1 cellular context compared by ENCODE assay signal in genomic region chr6:30555428-30556005, GRCh38.
TF ChIP-seq lines count a peak whose summit lies in the region.

No MANE protein-coding gene starts in this region.

TF ChIP-seq in H1, 55 proteins besides CTCF, POLR2A, EP300 and RAD21:
- no peak for TF ChIP-seq SIX5 (IDR thresholded peaks at IDR 0.05; ENCODE audit: low read depth, low read length)
- 0 out of 2 replicates have a peak, but pooled peaks have one; percentile 31 for TF ChIP-seq POLR2AphosphoS5 (IDR thresholded peaks at IDR 0.05; ENCODE audit: low read depth, low read length)
- TF ChIP-seq CHD7 (IDR thresholded peaks at IDR 0.05; ENCODE audit: insufficient replicate concordance, low read length), result no peak
- peak; percentile 64 for TF ChIP-seq ASH2L (IDR thresholded peaks at IDR 0.05; ENCODE audit: low read length)
- TF ChIP-seq SIN3A (conservative IDR thresholded peaks at IDR 0.05 in 1 of 2, IDR thresholded peaks at IDR 0.05 in 1 of 2; ENCODE audit: low read depth in 1 of 2, low read length in 2 of 2), result 0 out of 4 replicates have a peak, but pooled peaks of 1 of the 2 experiments have one; percentile 21
- TF ChIP-seq HDAC6 (IDR thresholded peaks at IDR 0.05; ENCODE audit: low read depth, low read length), result no peak
- TF ChIP-seq NRF1 (IDR thresholded peaks at IDR 0.05; ENCODE audit: low read depth, low read length), result no peak
- TF ChIP-seq SP1 (IDR thresholded peaks at IDR 0.05; ENCODE audit: low read depth, low read length), result 0 out of 2 replicates have a peak, but pooled peaks have one; percentile 24
- no peak for TF ChIP-seq CHD1 (IDR thresholded peaks at IDR 0.05; ENCODE audit: low read depth, low read length)
- no peak for TF ChIP-seq SRF (IDR thresholded peaks at IDR 0.05; ENCODE audit: low read depth, low read length)
- peak; percentile 43; the same call in 1 of the 2 replicates for TF ChIP-seq E2F6 (IDR thresholded peaks at IDR 0.05)
- peak; percentile 48 for TF ChIP-seq SAP30 (IDR thresholded peaks at IDR 0.05; ENCODE audit: insufficient read depth, insufficient replicate concordance, low read length)
- peak; percentile 47 for TF ChIP-seq MAX (IDR thresholded peaks at IDR 0.05)
- TF ChIP-seq HDAC2 (IDR thresholded peaks at IDR 0.05; ENCODE audit: borderline replicate concordance in 1 of 2, low read depth in 2 of 2, low read length in 2 of 2), result peak in 1 of 2 experiments; percentile 32; a peak in 2 of 4 replicates
- TF ChIP-seq ATF3 (IDR thresholded peaks at IDR 0.05; ENCODE audit: insufficient read depth, low read depth, low read length), result no peak
